9 cellular contexts compared by ENCODE assay signal in the genomic region with DNA sequence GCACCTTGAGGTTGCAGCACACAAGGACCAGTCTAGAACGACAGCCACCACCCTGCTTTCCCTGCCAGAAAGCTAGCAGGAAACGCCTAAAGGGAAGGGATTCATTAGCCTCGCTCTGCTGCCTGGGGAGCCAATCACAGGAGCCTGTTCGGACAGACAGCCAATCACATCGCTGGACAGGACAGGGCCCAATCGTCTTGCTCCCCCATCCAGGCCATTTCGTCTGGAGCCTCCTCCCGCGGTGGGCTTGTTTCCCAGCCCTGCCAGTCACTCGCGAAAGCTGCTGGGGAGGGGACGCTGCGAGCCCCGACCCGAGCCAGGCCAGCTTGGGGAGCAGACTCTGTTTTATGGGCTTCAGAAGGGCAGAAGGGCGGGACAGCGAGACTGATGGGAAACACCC.
A peak's percentile ranks its signal among the peaks of the same experiment; 100 is the strongest.
DNase-seq lines count a peak whose midpoint lies in the region; ATAC-seq and TF ChIP-seq lines count a peak whose summit lies in the region.
"Had no signal": no experiment of that assay in that cellular context is flagged by ENCODE, and none has a peak within 500 bp of the region (broad histone marks: within the 10 kb centered on the region; RNA-seq: fewer than 3 reads in every experiment).

No MANE protein-coding gene starts in this region.

- no peak overlapping the region for H3K9ac ChIP-seq in HUES64 (ENCODE audit: low read depth, low read length)

- H3K27ac ChIP-seq in HUES64 (ENCODE audit: low read depth, low read length) (no peak overlapping the region), cardiac muscle cell (no peak overlapping the region), ovary (no peak overlapping the region)

- 89% methylated on average over 17 of the region's 17 CpGs for WGBS in HUES64
- 10 to 46% (median 23%) methylated on average over 17 of the region's 17 CpGs for WGBS in ovary, 3 donors

- ATAC-seq in GM21390 (IDR thresholded peaks at IDR 0.05; ENCODE audit: unreplicated experiment) (no peak), GM21529 (IDR thresholded peaks at IDR 0.05; ENCODE audit: unreplicated experiment) (no peak), GM19455 (IDR thresholded peaks at IDR 0.05; ENCODE audit: unreplicated experiment) (no peak)

- peaks cover 4% of the 10 kb centered on the region for H3K4me1 ChIP-seq in HUES64 (ENCODE audit: insufficient read depth, low read length)
- no peaks in the 10 kb centered on the region for H3K4me1 ChIP-seq in cardiac muscle cell (ENCODE audit: low read depth)
- H3K4me1 ChIP-seq in ovary (ENCODE audit: insufficient read depth), result peaks cover 6% of the 10 kb centered on the region
- H3K4me1 ChIP-seq: HAP-1 had no signal

- no peak for TF ChIP-seq POLR2A in ovary (IDR thresholded peaks at IDR 0.05)

- no peaks in the 10 kb centered on the region; the same call in 1 of the 2 replicates for H3K27me3 ChIP-seq in HUES64 (ENCODE audit: insufficient read depth, low read length)
- H3K27me3 ChIP-seq in cardiac muscle cell, result no peaks in the 10 kb centered on the region
- H3K27me3 ChIP-seq in ovary, result no peaks in the 10 kb centered on the region

- intact Hi-C loops in ovary (cut with DNase I), result no loop called here

- DNase-seq in SK-N-DZ (ENCODE audit: low spot score), result peak; percentile 92
- peak; percentile 51 to 91 for DNase-seq in cardiac muscle cell (ENCODE audit: low read depth in 1 of 2, low spot score in 1 of 2)
- DNase-seq in ovary, result peak; percentile 63 to 79 (median 71)
- DNase-seq in HCEC 1CT, result no peak

- TF ChIP-seq EP300 in ovary (IDR thresholded peaks at IDR 0.05), result no peak

- TF ChIP-seq CTCF in cardiac muscle cell (IDR thresholded peaks at IDR 0.05; ENCODE audit: low read depth, low read length), result no peak
- TF ChIP-seq CTCF in ovary (IDR thresholded peaks at IDR 0.05), result no peak

- H3K4me3 ChIP-seq in HUES64 (ENCODE audit: low read length), result peak overlapping the region; percentile 33
- H3K4me3 ChIP-seq in cardiac muscle cell, result peak overlapping the region; percentile 24
- peak overlapping the region; percentile 27 for H3K4me3 ChIP-seq in ovary
- H3K4me3 ChIP-seq: HAP-1 had no signal

- H3K9me3 ChIP-seq in HUES64 (ENCODE audit: insufficient read depth, low read depth, low read length) (no peaks in the 10 kb centered on the region), cardiac muscle cell (ENCODE audit: low read depth) (no peaks in the 10 kb centered on the region), ovary (no peaks in the 10 kb centered on the region)
- H3K9me3 ChIP-seq: HAP-1 had no signal

- H3K36me3 ChIP-seq in HUES64 (ENCODE audit: insufficient read depth, low read length) (no peaks in the 10 kb centered on the region), cardiac muscle cell (no peaks in the 10 kb centered on the region), ovary (no peaks in the 10 kb centered on the region)
- H3K36me3 ChIP-seq: HAP-1 had no signal
